In genomic region chr19:34355201-34355600, GRCh38 we compare ENCODE assay signal across 29 cellular contexts.
"Had no signal": no experiment of that assay in that cellular context is flagged by ENCODE, and none has a peak within 500 bp of the region (broad histone marks: within the 10 kb centered on the region; RNA-seq: fewer than 3 reads in every experiment).

No MANE protein-coding gene starts in this region.

- H3K4me3 ChIP-seq: ovary, psoas muscle, right lobe of liver, sigmoid colon, suprapubic skin, testis, tibial artery, transverse colon, upper lobe of right lung, uterus had no signal

- H3K27me3 Mint-ChIP-seq: naive thymus-derived CD8-positive, alpha-beta T cell; natural killer cell treated with Interleukin-12 subunit alpha and Interleukin-12 subunit beta and Interleukin-15 and Interleukin-18, amount 100 ng/mL, for 72 hours; progenitor cell of endocrine pancreas; stimulated activated memory B cell treated with anti-CD40 and anti-IgM and Interleukin-4, amounts not matched to agents 10 μg/mL and 1 μg/mL and 100 μg/mL, for 72 hours; stimulated activated naive CD8-positive, alpha-beta T cell treated with anti-CD3 and anti-CD28 coated beads, Interleukin-15, amount 100 ng/mL, for 72 hours; type B pancreatic cell had no signal

- H3K9me3 Mint-ChIP-seq: naive thymus-derived CD8-positive, alpha-beta T cell; natural killer cell treated with Interleukin-12 subunit alpha and Interleukin-12 subunit beta and Interleukin-15 and Interleukin-18, amount 100 ng/mL, for 72 hours; nephron progenitor cell; neural crest cell; stimulated activated memory B cell treated with anti-CD40 and anti-IgM and Interleukin-4, amounts not matched to agents 10 μg/mL and 1 μg/mL and 100 μg/mL, for 72 hours; stimulated activated naive CD8-positive, alpha-beta T cell treated with anti-CD3 and anti-CD28 coated beads, Interleukin-15, amount 100 ng/mL, for 72 hours; type B pancreatic cell had no signal

- ATAC-seq: naive thymus-derived CD8-positive, alpha-beta T cell; natural killer cell treated with Interleukin-12 subunit alpha and Interleukin-12 subunit beta and Interleukin-15 and Interleukin-18, amount 100 ng/mL, for 72 hours; psoas muscle; right cardiac atrium; right lobe of liver; stimulated activated memory B cell treated with anti-CD40 and anti-IgM and Interleukin-4, amounts not matched to agents 10 μg/mL and 1 μg/mL and 100 μg/mL, for 72 hours; stimulated activated naive CD8-positive, alpha-beta T cell treated with anti-CD3 and anti-CD28 coated beads, Interleukin-15, amount 100 ng/mL, for 72 hours; stimulated activated naive CD8-positive, alpha-beta T cell treated with anti-CD3 and anti-CD28 coated beads, Interleukin-15, Interleukin-2, amounts not matched to agents 100 U/mL and 50 U/mL, for 24 hours; upper lobe of right lung had no signal

- DNase-seq: naive thymus-derived CD8-positive, alpha-beta T cell; nephron progenitor cell; occipital lobe; ovary; psoas muscle; right cardiac atrium; sigmoid colon; small intestine; stimulated activated CD4-positive, alpha-beta T cell treated with anti-CD3 and anti-CD28 coated beads, Interleukin-15, amount 100 ng/mL, for 24 hours; stimulated activated CD4-positive, alpha-beta T cell treated with anti-CD3 and anti-CD28 coated beads, Interleukin-2, amount 100 ng/mL, for 24 hours; stimulated activated CD4-positive, alpha-beta T cell treated with anti-CD3 and anti-CD28 coated beads, Interleukin-2, amount 100 ng/mL, for 48 hours; stimulated activated CD4-positive, alpha-beta T cell treated with anti-CD3 and anti-CD28 coated beads, Interleukin-4, amount 100 ng/mL, for 24 hours; stimulated activated naive CD4-positive, alpha-beta T cell; stimulated activated naive CD8-positive, alpha-beta T cell treated with anti-CD3 and anti-CD28 coated beads, Interleukin-15, amount 100 ng/mL, for 72 hours; stimulated activated naive CD8-positive, alpha-beta T cell treated with anti-CD3 and anti-CD28 coated beads, Interleukin-15, Interleukin-2, amounts not matched to agents 100 U/mL and 50 U/mL, for 24 hours; substantia nigra; testis; tibial artery; transverse colon; upper lobe of right lung; uterus had no signal

- H3K27ac ChIP-seq: ovary, parathyroid adenoma, psoas muscle, right lobe of liver, sigmoid colon, suprapubic skin, testis, tibial artery, transverse colon, upper lobe of right lung, uterus had no signal

- H3K27me3 ChIP-seq: ovary, right lobe of liver, sigmoid colon, suprapubic skin, testis, tibial artery, transverse colon, upper lobe of right lung, uterus had no signal

- H3K9me3 ChIP-seq: ovary, psoas muscle, right lobe of liver, sigmoid colon, suprapubic skin, testis, tibial artery, transverse colon, upper lobe of right lung, uterus had no signal

- H3K4me1 ChIP-seq: uterus had no signal

- H3K27ac Mint-ChIP-seq: nephron progenitor cell; stimulated activated memory B cell treated with anti-CD40 and anti-IgM and Interleukin-4, amounts not matched to agents 10 μg/mL and 1 μg/mL and 100 μg/mL, for 72 hours; stimulated activated naive CD8-positive, alpha-beta T cell treated with anti-CD3 and anti-CD28 coated beads, Interleukin-15, amount 100 ng/mL, for 72 hours; type B pancreatic cell had no signal

- H3K36me3 ChIP-seq: ovary, uterus had no signal

- H3K4me3 Mint-ChIP-seq: naive thymus-derived CD8-positive, alpha-beta T cell; natural killer cell treated with Interleukin-12 subunit alpha and Interleukin-12 subunit beta and Interleukin-15 and Interleukin-18, amount 100 ng/mL, for 72 hours; nephron progenitor cell; neural crest cell; stimulated activated memory B cell treated with anti-CD40 and anti-IgM and Interleukin-4, amounts not matched to agents 10 μg/mL and 1 μg/mL and 100 μg/mL, for 72 hours; stimulated activated naive CD8-positive, alpha-beta T cell treated with anti-CD3 and anti-CD28 coated beads, Interleukin-15, amount 100 ng/mL, for 72 hours; type B pancreatic cell had no signal
